ENCODE assay signal across 17 cellular contexts in the genomic region with DNA sequence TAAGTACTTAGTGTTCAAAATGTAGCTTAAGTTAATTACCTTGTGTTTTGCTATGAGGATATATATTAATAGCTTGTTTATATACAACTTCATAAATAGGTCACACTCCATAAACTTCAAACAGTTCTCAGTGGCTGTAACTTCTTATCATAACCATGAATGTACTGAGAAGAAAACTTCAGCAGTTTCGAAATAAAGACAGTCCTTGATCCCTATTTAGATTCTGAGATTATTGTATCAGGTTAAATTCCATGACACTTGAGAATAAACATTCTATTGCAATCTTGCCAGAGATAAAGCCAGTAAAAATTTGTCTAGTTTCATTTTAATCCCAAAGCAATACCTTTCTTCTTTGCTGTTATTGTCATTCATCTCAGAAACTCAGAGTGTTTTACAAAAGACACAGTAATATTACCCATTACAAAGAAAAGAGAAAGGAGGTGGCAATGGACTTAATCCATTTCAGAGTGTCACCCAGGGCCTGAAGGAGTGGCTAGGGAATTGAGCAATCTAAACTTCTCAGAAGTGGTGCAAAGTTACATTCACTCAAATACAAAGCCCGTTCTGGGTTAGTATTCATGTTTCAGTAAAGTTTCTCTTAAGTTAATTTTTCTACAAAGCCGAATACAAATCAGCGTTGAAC.
DNase-seq lines count a peak whose midpoint lies in the region; ATAC-seq and TF ChIP-seq lines count a peak whose summit lies in the region.
"Had no signal": no experiment of that assay in that cellular context is flagged by ENCODE, and none has a peak within 500 bp of the region (broad histone marks: within the 10 kb centered on the region; RNA-seq: fewer than 3 reads in every experiment).

No MANE protein-coding gene starts in this region.

- BruUV-seq in Panc1 (replicated peaks; lab: Mats Ljungman, UMichigan): no TSS peak

- no peaks in the 10 kb centered on the region for H3K9me3 ChIP-seq in Panc1 (ENCODE audit: control insufficient read depth, insufficient read depth, low read depth, low read length)
- H3K9me3 ChIP-seq in upper lobe of right lung: no peaks in the 10 kb centered on the region

- DNase-seq in left ventricle myocardium superior (no peak), Right ventricle myocardium superior (no peak), Panc1 (ENCODE audit: low read depth, low spot score) (no peak), fibroblast of villous mesenchyme (ENCODE audit: low read depth) (peak; percentile 76), upper lobe of right lung (no peak), NCI-H526 treated with DMSO at 0.1 percent for 48 hours (lab: John Stamatoyannopoulos, UW) (no peak)
- DNase-seq: ACHN; activated naive CD8-positive, alpha-beta T cell treated with anti-CD3 and anti-CD28 coated beads for 36 hours; DMS53; head of caudate nucleus; KG1; NCI-H2227 treated with DMSO at 0.1 percent for 48 hours; RPMI8226; stimulated activated CD4-positive, alpha-beta T cell treated with anti-CD3 and anti-CD28 coated beads, Interleukin-1b, Interleukin-23, amount 100 ng/mL, for 48 hours had no signal

- POLR2A ChIA-PET in Panc1 (lab: Charles Lee): interaction anchor here (0.5 kb wide), 1 partner anchor 13 kb away, joined by 4 read pairs; no protein-coding TSS in a partner anchor

- TF ChIP-seq CTCF in Panc1 (IDR thresholded peaks at IDR 0.05) (no peak), fibroblast of villous mesenchyme (IDR thresholded peaks at IDR 0.05; ENCODE audit: insufficient read depth, low read depth, low read length) (no peak), upper lobe of right lung (IDR thresholded peaks at IDR 0.05) (no peak)

- H3K27me3 ChIP-seq in Panc1 (ENCODE audit: control insufficient read depth, insufficient read depth, low read length): no peaks in the 10 kb centered on the region
- H3K27me3 ChIP-seq in upper lobe of right lung: no peaks in the 10 kb centered on the region

- in situ Hi-C loops in Panc1 (cut with HindIII; ENCODE audit: low pct_unique_long_range_greater_than_20kb, low sequenced_read_pairs): no loop called here

- H3K4me3 ChIP-seq in Panc1 (ENCODE audit: low read depth in 2 of 2, low read length in 2 of 2) (no peak overlapping the region), fibroblast of villous mesenchyme (ENCODE audit: low read depth, low read length) (peak overlapping the region; percentile 9), upper lobe of right lung (peak overlapping the region; percentile 6)

- H3K27ac ChIP-seq in Panc1 (ENCODE audit: low read length) (peak overlapping the region; percentile 29; the same call in 1 of the 2 replicates), upper lobe of right lung (no peak overlapping the region)

- H3K36me3 ChIP-seq in Panc1 (ENCODE audit: control insufficient read depth, insufficient read depth, low read length) (no peaks in the 10 kb centered on the region), upper lobe of right lung (no peaks in the 10 kb centered on the region)

- peaks cover 3% of the 10 kb centered on the region; the same call in 1 of the 2 replicates for H3K4me1 ChIP-seq in Panc1 (ENCODE audit: control insufficient read depth, insufficient read depth, low read length)
- no peaks in the 10 kb centered on the region for H3K4me1 ChIP-seq in upper lobe of right lung

- intact Hi-C loops in left ventricle myocardium superior (cut with micrococcal nuclease): no loop called here
- intact Hi-C loops in Right ventricle myocardium superior (cut with DNase I): no loop called here
- intact Hi-C loops in Panc1 (cut with micrococcal nuclease; ENCODE audit: unreplicated experiment): no loop called here
- intact Hi-C loops in upper lobe of right lung (cut with DNase I): no loop called here

- ATAC-seq in left ventricle myocardium superior: peak; percentile 27
- ATAC-seq in Right ventricle myocardium superior (ENCODE audit: poor library complexity): no peak
- ATAC-seq in Panc1: no peak
- peak; percentile 74 for ATAC-seq in upper lobe of right lung
- no peak for ATAC-seq in HG03520 (IDR thresholded peaks at IDR 0.05; ENCODE audit: unreplicated experiment)
- no peak for ATAC-seq in HG03378 (IDR thresholded peaks at IDR 0.05; ENCODE audit: unreplicated experiment)
- ATAC-seq: stimulated activated effector memory CD8-positive, alpha-beta T cell treated with anti-CD3 and anti-CD28 coated beads, Interleukin-12 subunit alpha, Interleukin-12 subunit beta, amount 100 ng/mL, for 72 hours had no signal

- CTCF ChIA-PET in Panc1 (lab: Charles Lee): interaction anchor here (0.7 kb wide), 1 partner anchor 806 kb away, joined by 3 read pairs; no protein-coding TSS in a partner anchor

Comparison
In these comparisons a context has a peak if more than half of its experiments do, and no peak if none do; other contexts are left out.
1. ATAC-seq: peak in left ventricle myocardium superior (single experiment) and upper lobe of right lung (single experiment); none in Right ventricle myocardium superior (single experiment), Panc1 (single experiment), HG03520 (single experiment) and HG03378 (single experiment).
2. H3K4me3 ChIP-seq: peak in fibroblast of villous mesenchyme (single experiment) and upper lobe of right lung (single experiment); none in Panc1 (0 of 2).